8 cellular contexts compared by ENCODE assay signal in genomic region chr14:20630340-20631022, GRCh38. TPM values are rescaled to one million over a fixed set of nuclear protein-coding genes. Genes with fewer than 3 reads are reported as not detected.
DNase-seq lines count a peak whose midpoint lies in the region; ATAC-seq and TF ChIP-seq lines count a peak whose summit lies in the region.

No MANE protein-coding gene starts in this region.

- H3K4me3 ChIP-seq in adipocyte (ENCODE audit: low read length) (peak overlapping the region; percentile 79), adrenal gland (no peak overlapping the region)

- intact Hi-C loops in adrenal gland (cut with DNase I), result no loop called here

- H3K27ac Mint-ChIP-seq in immature natural killer cell, result peak overlapping the region in 4 of 6 donors; percentile 32 to 85 (median 58)

- peaks cover 46% of the 10 kb centered on the region for H3K4me1 ChIP-seq in adipocyte (ENCODE audit: control insufficient read depth, insufficient read depth, low read length)
- peaks cover 3 to 22% of the 10 kb centered on the region in 2 donors for H3K4me1 ChIP-seq in adrenal gland (replicated peaks in 1 of 2)

- 4 to 6% (median 5%) methylated on average over 20 to 23 of the region's 23 CpGs for WGBS in adrenal gland, 4 donors

- TF ChIP-seq POLR2A in adrenal gland (IDR thresholded peaks at IDR 0.05), result no peak

- H3K9me3 ChIP-seq in adipocyte (ENCODE audit: control insufficient read depth, low read length), result no peaks in the 10 kb centered on the region
- H3K9me3 ChIP-seq in adrenal gland (replicated peaks in 1 of 3), result no peaks in the 10 kb centered on the region

- H3K4me3 Mint-ChIP-seq in immature natural killer cell, result peak overlapping the region; percentile 70 to 93 (median 80)

- ATAC-seq in HG03159 (IDR thresholded peaks at IDR 0.05; ENCODE audit: unreplicated experiment), result no peak

- H3K36me3 ChIP-seq in adipocyte (ENCODE audit: control insufficient read depth, insufficient read depth, low read length, severe bottlenecking) (no peaks in the 10 kb centered on the region), adrenal gland (replicated peaks in 1 of 2) (no peaks in the 10 kb centered on the region)

- no peak for TF ChIP-seq CTCF in adrenal gland (IDR thresholded peaks at IDR 0.05)

- H3K27me3 ChIP-seq in adipocyte (replicated peaks; ENCODE audit: control insufficient read depth, insufficient read depth, low read length), result no peaks in the 10 kb centered on the region
- peaks cover 18% of the 10 kb centered on the region for H3K27me3 ChIP-seq in adrenal gland

- H3K9ac ChIP-seq in adipocyte (ENCODE audit: low read length), result peak overlapping the region; percentile 55

- no peak overlapping the region for H3K27ac ChIP-seq in adrenal gland

- H3K4me1 Mint-ChIP-seq in immature natural killer cell, result peaks cover 43 to 82% of the 10 kb centered on the region in 2 donors

- peaks cover 0 to 6% (median 0%) of the 10 kb centered on the region in 6 donors for H3K9me3 Mint-ChIP-seq in immature natural killer cell

- peak; percentile 13 to 61 (median 32) for DNase-seq in stimulated activated naive CD4-positive, alpha-beta T cell (lab: John Stamatoyannopoulos, UW)
- DNase-seq in stimulated activated naive CD4-positive, alpha-beta T cell treated with Interleukin-2 at 50 U/mL for 16 hours (lab: John Stamatoyannopoulos, UW), result no peak
- peak; percentile 70 for DNase-seq in NCI-H69 (lab: John Stamatoyannopoulos, UW)
- peak; percentile 40 for DNase-seq in adipocyte (ENCODE audit: low read depth)
- peak in 1 of 3 donors; percentile 23 for DNase-seq in immature natural killer cell
- DNase-seq in stimulated activated CD4-positive, alpha-beta T cell treated with anti-CD3 and anti-CD28 coated beads, Interleukin-4, amount 100 ng/mL, for 24 hours, result peak; percentile 49
- no peak for DNase-seq in adrenal gland

- peaks cover 26 to 50% (median 42%) of the 10 kb centered on the region in 3 donors for H3K27me3 Mint-ChIP-seq in immature natural killer cell (ENCODE audit: low read depth in 3 of 3)

- no peaks in the 10 kb centered on the region for H3K36me3 Mint-ChIP-seq in immature natural killer cell

RNA-seq across cellular contexts. Expression of gene OR6S1, which starts 11.0 kb away (rescaled TPM):
- polyA plus RNA-seq in immature natural killer cell (not detected), adrenal gland (not detected)
- total RNA-seq in adrenal gland, result not detected

RNA-seq across cellular contexts. Expression of gene RNASE12, which starts 39.3 kb away (rescaled TPM):
- polyA plus RNA-seq in immature natural killer cell, result not detected
- total RNA-seq in adrenal gland, result not detected
- polyA plus RNA-seq in adrenal gland, result not detected

RNA-seq across cellular contexts. Expression of gene RNASE11, which starts 42.7 kb away (rescaled TPM):
- polyA plus RNA-seq in immature natural killer cell (not detected), adrenal gland (under 1 TPM in 1 of 3 donors, not detected in 2; 0.57 TPM)
- total RNA-seq in adrenal gland, result not detected

RNA-seq across cellular contexts. Expression of gene RNASE4, which starts 53.9 kb away (rescaled TPM):
- polyA plus RNA-seq in immature natural killer cell (1 to 10 TPM in 1 of 3 donors, under 1 TPM in 2; 0.50 to 1.6 (median 0.82) TPM), adrenal gland (10 to 100 TPM in 1 of 3 donors, 1 to 10 TPM in 2; 6.0 to 12.7 (median 9.8) TPM)
- total RNA-seq in adrenal gland, result 10 to 100 TPM in 2 of 8 donors, 1 to 10 TPM in 6; 2.3 to 24.9 (median 7.8) TPM

RNA-seq across cellular contexts. Expression of gene ANG, which starts 58.1 kb away (rescaled TPM):
- polyA plus RNA-seq in immature natural killer cell (1 to 10 TPM in 1 of 3 donors, under 1 TPM in 1, not detected in 1; 0.94 to 2.1 TPM), adrenal gland (1 to 10 TPM; 1.8 to 10.0 (median 3.7) TPM)
- total RNA-seq in adrenal gland, result 10 to 100 TPM in 1 of 8 donors, 1 to 10 TPM in 7; 1.0 to 12.0 (median 3.6) TPM

Comparison
In these comparisons a context has a peak if more than half of its experiments do, and no peak if none do; other contexts are left out.
1. DNase-seq: peak in stimulated activated naive CD4-positive, alpha-beta T cell (6 of 6), NCI-H69 (single experiment), adipocyte (single experiment) and stimulated activated CD4-positive, alpha-beta T cell treated with anti-CD3 and anti-CD28 coated beads, Interleukin-4, amount 100 ng/mL, for 24 hours (single experiment); none in stimulated activated naive CD4-positive, alpha-beta T cell treated with Interleukin-2 at 50 U/mL for 16 hours (single experiment) and adrenal gland (0 of 7).